ENCODE assay signal across 17 cellular contexts in the genomic region with DNA sequence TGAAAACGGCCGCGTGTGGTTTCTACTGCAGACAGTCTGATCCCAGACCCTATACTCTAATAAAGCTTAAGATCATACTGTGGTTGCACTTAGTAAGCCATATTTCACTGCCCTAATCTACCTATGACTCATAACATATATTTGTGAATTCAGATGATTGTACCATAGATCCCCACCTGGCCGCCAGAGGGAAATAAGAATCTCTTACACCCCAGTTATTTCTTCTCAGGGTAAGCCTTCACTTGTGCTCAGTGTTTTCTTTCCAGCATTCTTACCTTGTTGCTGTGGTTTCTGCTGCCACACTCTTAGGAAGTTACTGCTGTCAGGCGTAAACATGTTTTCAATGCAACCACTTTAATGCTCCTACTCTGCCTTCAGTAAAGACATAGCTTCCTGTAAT.
DNase-seq lines count a peak whose midpoint lies in the region; ATAC-seq and TF ChIP-seq lines count a peak whose summit lies in the region.
"Had no signal": no experiment of that assay in that cellular context is flagged by ENCODE, and none has a peak within 500 bp of the region (broad histone marks: within the 10 kb centered on the region; RNA-seq: fewer than 3 reads in every experiment).

No MANE protein-coding gene starts in this region.

- no peak overlapping the region for H3K4me2 ChIP-seq in OCI-LY3 (ENCODE audit: low read length)

- H3K27ac ChIP-seq in OCI-LY3 (ENCODE audit: low read length) (no peak overlapping the region), brain microvascular endothelial cell (no peak overlapping the region)
- H3K27ac ChIP-seq: epithelial cell of prostate had no signal

- DNase-seq in A172 (ENCODE audit: low spot score) = peak; percentile 48
- peak; percentile 0 for DNase-seq in brain microvascular endothelial cell
- no peak for DNase-seq in HuH-7 (ENCODE audit: low spot score)
- DNase-seq in stimulated activated CD4-positive, alpha-beta T cell treated with anti-CD3 and anti-CD28 coated beads, Interleukin-12 subunit alpha, Interleukin-12 subunit beta, amount 100 ng/mL, for 4 hours = no peak
- DNase-seq: activated CD4-positive, CD25-positive, alpha-beta regulatory T cell; activated CD8-positive, alpha-beta memory T cell treated with anti-CD3 and anti-CD28 coated beads, Interleukin-2, amount 50 U/mL, for 48 hours; kidney; midbrain; NCI-H1092 treated with DMSO at 0.1 percent for 48 hours; NCI-H226; occipital lobe; T-helper 1 cell had no signal

- TF ChIP-seq CTCF in OCI-LY3 (IDR thresholded peaks at IDR 0.05; ENCODE audit: low read depth, low read length) (0 out of 2 replicates have a peak, but pooled peaks have one; percentile 5), brain microvascular endothelial cell (IDR thresholded peaks at IDR 0.05; ENCODE audit: low read depth, low read length, missing control alignments) (no peak)

- in situ Hi-C loops in brain microvascular endothelial cell (cut with HindIII; ENCODE audit: low pct_ligation_motif_present, low sequenced_read_pairs) = no loop called here

- no peak overlapping the region for H2AFZ ChIP-seq in OCI-LY3 (ENCODE audit: low read depth, low read length)

- no peak overlapping the region for H3K9ac ChIP-seq in OCI-LY3 (ENCODE audit: low read length)

- H3K4me3 ChIP-seq in OCI-LY3 (ENCODE audit: low read length) (no peak overlapping the region), brain microvascular endothelial cell (ENCODE audit: low read depth, low read length) (no peak overlapping the region)

- no peaks in the 10 kb centered on the region for H3K27me3 ChIP-seq in OCI-LY3 (ENCODE audit: low read depth, low read length)
- H3K27me3 ChIP-seq in brain microvascular endothelial cell (replicated peaks) = no peaks in the 10 kb centered on the region

- ATAC-seq in GM18861 (IDR thresholded peaks at IDR 0.05; ENCODE audit: unreplicated experiment) (peak; percentile 86), HG03442 (IDR thresholded peaks at IDR 0.05; ENCODE audit: unreplicated experiment) (no peak), HG02852 (IDR thresholded peaks at IDR 0.05; ENCODE audit: unreplicated experiment) (no peak)

- no peaks in the 10 kb centered on the region for H4K20me1 ChIP-seq in OCI-LY3 (ENCODE audit: insufficient read depth, low read length)

- no peaks in the 10 kb centered on the region for H3K9me3 ChIP-seq in OCI-LY3 (ENCODE audit: insufficient read depth, low read length)

- no peaks in the 10 kb centered on the region for H3K36me3 ChIP-seq in OCI-LY3 (replicated peaks; ENCODE audit: low read depth, low read length)
- H3K36me3 ChIP-seq in brain microvascular endothelial cell (replicated peaks) = no peaks in the 10 kb centered on the region

- H3K4me1 ChIP-seq in OCI-LY3 (ENCODE audit: low read length) = peaks cover 6% of the 10 kb centered on the region; the same call in 1 of the 2 replicates

- no peaks in the 10 kb centered on the region for H3K79me2 ChIP-seq in OCI-LY3 (ENCODE audit: low read length)

Comparison
In these comparisons a context has a peak if more than half of its experiments do, and no peak if none do; other contexts are left out.
1. DNase-seq: peak in A172 (single experiment) and brain microvascular endothelial cell (single experiment); none in HuH-7 (single experiment) and stimulated activated CD4-positive, alpha-beta T cell treated with anti-CD3 and anti-CD28 coated beads, Interleukin-12 subunit alpha, Interleukin-12 subunit beta, amount 100 ng/mL, for 4 hours (single experiment).